22 cellular contexts compared by ENCODE assay signal in genomic region chr5:170537451-170538095, GRCh38. TPM values are rescaled to one million over a fixed set of nuclear protein-coding genes. Genes with fewer than 3 reads are reported as not detected.
"Had no signal": no experiment of that assay in that cellular context is flagged by ENCODE, and none has a peak within 500 bp of the region (broad histone marks: within the 10 kb centered on the region; RNA-seq: fewer than 3 reads in every experiment).

No MANE protein-coding gene starts in this region.

- H3K27ac ChIP-seq: body of pancreas, cardiac muscle cell, ovary, psoas muscle, right atrium auricular region, transverse colon, VCaP had no signal

- DNase-seq: activated CD4-positive, alpha-beta memory T cell treated with anti-CD3 and anti-CD28 coated beads, Interleukin-2, amount 10 ng/mL, durations not matched to agents 7 days and 5 days; activated CD4-positive, alpha-beta T cell treated with anti-CD3 and anti-CD28 coated beads, Interleukin-2, amount 10 ng/mL, durations not matched to agents 24 days and 14 days; activated gamma-delta T cell treated with Interleukin-2 at 50 U/mL for 16 hours; activated T-cell treated with anti-CD3 and anti-CD28 coated beads for 4 hours; body of pancreas; dermis blood vessel endothelial cell; effector CD8-positive, alpha-beta T cell; left cardiac atrium; mesendoderm; naive thymus-derived CD4-positive, alpha-beta T cell; ovary; psoas muscle; stimulated activated CD4-positive, alpha-beta T cell treated with anti-CD3 and anti-CD28 coated beads, Interleukin-4, amount 100 ng/mL, for 4 hours; stimulated activated naive CD8-positive, alpha-beta T cell treated with anti-CD3 and anti-CD28 coated beads, Interleukin-15, Interleukin-2, amounts not matched to agents 100 U/mL and 50 U/mL, for 24 hours; transverse colon had no signal

- H3K9me3 ChIP-seq: body of pancreas, ovary, psoas muscle, right atrium auricular region, transverse colon had no signal

- ATAC-seq: activated CD4-positive, CD25-positive, alpha-beta regulatory T cell treated with anti-CD3 and anti-CD28 coated beads, Interleukin-2, amount 50 U/mL, for 24 hours; body of pancreas; left cardiac atrium; naive thymus-derived CD4-positive, alpha-beta T cell; psoas muscle; stimulated activated naive CD8-positive, alpha-beta T cell treated with anti-CD3 and anti-CD28 coated beads, Interleukin-15, Interleukin-2, amounts not matched to agents 100 U/mL and 50 U/mL, for 24 hours had no signal

- H3K27me3 ChIP-seq: body of pancreas, cardiac muscle cell, ovary, right atrium auricular region, transverse colon had no signal

- H3K4me1 Mint-ChIP-seq: activated CD4-positive, alpha-beta memory T cell treated with anti-CD3 and anti-CD28 coated beads, Interleukin-2, amount 10 ng/mL, durations not matched to agents 7 days and 5 days; activated CD4-positive, alpha-beta T cell treated with anti-CD3 and anti-CD28 coated beads, Interleukin-2, amount 10 ng/mL, durations not matched to agents 24 days and 14 days had no signal

- H3K4me1 ChIP-seq: body of pancreas, psoas muscle, right atrium auricular region, transverse colon had no signal

- H3K36me3 ChIP-seq: cardiac muscle cell, ovary, right atrium auricular region, transverse colon had no signal

- H3K9me3 Mint-ChIP-seq: activated CD4-positive, alpha-beta memory T cell treated with anti-CD3 and anti-CD28 coated beads, Interleukin-2, amount 10 ng/mL, durations not matched to agents 7 days and 5 days; activated CD4-positive, alpha-beta T cell treated with anti-CD3 and anti-CD28 coated beads, Interleukin-2, amount 10 ng/mL, durations not matched to agents 24 days and 14 days; activated naive CD4-positive, alpha-beta T cell treated with anti-CD3 and anti-CD28 coated beads, Interleukin-2, amount 50 U/mL, for 24 hours; T-helper 2 cell treated with Interferon-gamma antibody and Interleukin-4, amounts not matched to agents 5 μg/mL and 100 μg/mL, for 36 hours had no signal

- H3K4me3 ChIP-seq: body of pancreas, cardiac muscle cell, ovary, psoas muscle, right atrium auricular region, transverse colon had no signal

- H3K4me3 Mint-ChIP-seq: activated CD4-positive, alpha-beta memory T cell treated with anti-CD3 and anti-CD28 coated beads, Interleukin-2, amount 10 ng/mL, durations not matched to agents 7 days and 5 days; activated CD4-positive, alpha-beta T cell treated with anti-CD3 and anti-CD28 coated beads, Interleukin-2, amount 10 ng/mL, durations not matched to agents 24 days and 14 days; activated naive CD4-positive, alpha-beta T cell treated with anti-CD3 and anti-CD28 coated beads, Interleukin-2, amount 50 U/mL, for 24 hours; naive thymus-derived CD4-positive, alpha-beta T cell; T-helper 2 cell treated with Interferon-gamma antibody and Interleukin-4, amounts not matched to agents 5 μg/mL and 100 μg/mL, for 36 hours had no signal

- H3K36me3 Mint-ChIP-seq: activated naive CD4-positive, alpha-beta T cell treated with anti-CD3 and anti-CD28 coated beads, Interleukin-2, amount 50 U/mL, for 24 hours; naive thymus-derived CD4-positive, alpha-beta T cell had no signal

- H3K27ac Mint-ChIP-seq: activated CD4-positive, alpha-beta memory T cell treated with anti-CD3 and anti-CD28 coated beads, Interleukin-2, amount 10 ng/mL, durations not matched to agents 7 days and 5 days; activated CD4-positive, alpha-beta T cell treated with anti-CD3 and anti-CD28 coated beads, Interleukin-2, amount 10 ng/mL, durations not matched to agents 24 days and 14 days; activated naive CD4-positive, alpha-beta T cell treated with anti-CD3 and anti-CD28 coated beads, Interleukin-2, amount 50 U/mL, for 24 hours; naive thymus-derived CD4-positive, alpha-beta T cell; T-helper 2 cell treated with Interferon-gamma antibody and Interleukin-4, amounts not matched to agents 5 μg/mL and 100 μg/mL, for 36 hours had no signal

RNA-seq across cellular contexts. Expression of gene KCNIP1, which starts 33.8 kb away (rescaled TPM):
- total RNA-seq: activated CD4-positive, alpha-beta memory T cell treated with anti-CD3 and anti-CD28 coated beads, Interleukin-2, amount 10 ng/mL, durations not matched to agents 7 days and 5 days; activated CD4-positive, alpha-beta T cell treated with anti-CD3 and anti-CD28 coated beads, Interleukin-2, amount 10 ng/mL, durations not matched to agents 24 days and 14 days; left cardiac atrium; lower leg skin; naive thymus-derived CD4-positive, alpha-beta T cell; psoas muscle; right atrium auricular region had no signal
- polyA plus RNA-seq: cardiac muscle cell; naive thymus-derived CD4-positive, alpha-beta T cell had no signal
